1 cellular context compared by ENCODE assay signal in the genomic region with DNA sequence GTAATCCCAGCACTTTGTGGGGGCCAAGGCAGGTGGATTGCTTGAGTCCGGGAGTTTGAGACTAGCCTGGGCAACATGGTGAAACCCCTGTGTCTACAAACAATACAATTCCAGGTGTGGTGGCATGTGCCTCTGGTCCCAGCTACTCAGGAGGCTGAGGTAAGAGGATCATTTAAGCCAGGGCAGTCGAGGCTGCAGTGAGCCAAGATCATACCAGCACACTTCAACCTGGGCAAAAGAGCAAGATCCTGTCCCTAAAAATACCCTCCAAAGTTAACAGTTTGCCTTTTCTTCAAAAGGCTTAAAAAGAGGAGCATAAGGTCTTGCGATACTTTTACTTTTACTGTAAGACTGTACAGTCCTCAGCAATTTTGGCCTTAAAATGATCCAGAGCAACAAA.
TF ChIP-seq lines count a peak whose summit lies in the region.

No MANE protein-coding gene starts in this region.

TF ChIP-seq in HepG2, 621 proteins besides CTCF, POLR2A, EP300 and RAD21:
- TF ChIP-seq PLRG1 (conservative IDR thresholded peaks at IDR 0.05) (no peak), MLLT10 (CRISPR knock-in tag; IDR thresholded peaks at IDR 0.05) (no peak), ZNF616 (CRISPR knock-in tag; IDR thresholded peaks at IDR 0.05; ENCODE audit: low read depth) (0 out of 2 replicates have a peak, but pooled peaks have one; percentile 6), ZMYM3 (CRISPR knock-in tag; IDR thresholded peaks at IDR 0.05) (0 out of 2 replicates have a peak, but pooled peaks have one; percentile 47), SMARCC2 (IDR thresholded peaks at IDR 0.05) (no peak), YEATS4 (CRISPR knock-in tag; IDR thresholded peaks at IDR 0.05; ENCODE audit: borderline replicate concordance) (no peak), ZNF7 (CRISPR knock-in tag; IDR thresholded peaks at IDR 0.05) (peak; percentile 68; the same call in 1 of the 2 replicates), ZNF674 (CRISPR knock-in tag; IDR thresholded peaks at IDR 0.05; ENCODE audit: low read depth) (no peak), SAFB2 (CRISPR knock-in tag; IDR thresholded peaks at IDR 0.05; ENCODE audit: borderline replicate concordance, low read depth) (no peak), PHF21A (CRISPR knock-in tag; IDR thresholded peaks at IDR 0.05) (no peak), ZNF121 (CRISPR knock-in tag; IDR thresholded peaks at IDR 0.05) (peak; percentile 75; the same call in 1 of the 2 replicates), ZNF746 (CRISPR knock-in tag; IDR thresholded peaks at IDR 0.05) (no peak), ZNF776 (CRISPR knock-in tag; IDR thresholded peaks at IDR 0.05) (no peak), ETV6 (CRISPR knock-in tag; conservative IDR thresholded peaks at IDR 0.05) (no peak), ZMYM4 (CRISPR knock-in tag; IDR thresholded peaks at IDR 0.05) (0 out of 2 replicates have a peak, but pooled peaks have one; percentile 33)
- TF ChIP-seq, protein P1, sequence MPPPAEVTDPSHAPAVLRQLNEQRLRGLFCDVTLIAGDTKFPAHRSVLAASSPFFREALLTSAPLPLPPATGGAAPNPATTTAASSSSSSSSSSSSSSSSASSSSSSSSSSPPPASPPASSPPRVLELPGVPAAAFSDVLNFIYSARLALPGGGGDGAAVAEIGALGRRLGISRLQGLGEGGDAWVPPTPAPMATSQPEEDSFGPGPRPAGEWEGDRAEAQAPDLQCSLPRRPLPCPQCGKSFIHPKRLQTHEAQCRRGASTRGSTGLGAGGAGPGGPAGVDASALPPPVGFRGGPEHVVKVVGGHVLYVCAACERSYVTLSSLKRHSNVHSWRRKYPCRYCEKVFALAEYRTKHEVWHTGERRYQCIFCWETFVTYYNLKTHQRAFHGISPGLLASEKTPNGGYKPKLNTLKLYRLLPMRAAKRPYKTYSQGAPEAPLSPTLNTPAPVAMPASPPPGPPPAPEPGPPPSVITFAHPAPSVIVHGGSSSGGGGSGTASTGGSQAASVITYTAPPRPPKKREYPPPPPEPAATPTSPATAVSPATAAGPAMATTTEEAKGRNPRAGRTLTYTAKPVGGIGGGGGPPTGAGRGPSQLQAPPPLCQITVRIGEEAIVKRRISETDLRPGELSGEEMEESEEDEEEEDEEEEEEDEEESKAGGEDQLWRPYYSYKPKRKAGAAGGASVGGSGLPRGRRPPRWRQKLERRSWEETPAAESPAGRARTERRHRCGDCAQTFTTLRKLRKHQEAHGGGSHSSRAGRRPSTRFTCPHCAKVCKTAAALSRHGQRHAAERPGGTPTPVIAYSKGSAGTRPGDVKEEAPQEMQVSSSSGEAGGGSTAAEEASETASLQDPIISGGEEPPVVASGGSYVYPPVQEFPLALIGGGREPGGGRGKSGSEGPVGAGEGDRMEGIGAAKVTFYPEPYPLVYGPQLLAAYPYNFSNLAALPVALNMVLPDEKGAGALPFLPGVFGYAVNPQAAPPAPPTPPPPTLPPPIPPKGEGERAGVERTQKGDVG (CRISPR knock-in tag; IDR thresholded peaks at IDR 0.05; ENCODE audit: borderline replicate concordance), result 0 out of 2 replicates have a peak, but pooled peaks have one; percentile 37
- TF ChIP-seq, protein P2, sequence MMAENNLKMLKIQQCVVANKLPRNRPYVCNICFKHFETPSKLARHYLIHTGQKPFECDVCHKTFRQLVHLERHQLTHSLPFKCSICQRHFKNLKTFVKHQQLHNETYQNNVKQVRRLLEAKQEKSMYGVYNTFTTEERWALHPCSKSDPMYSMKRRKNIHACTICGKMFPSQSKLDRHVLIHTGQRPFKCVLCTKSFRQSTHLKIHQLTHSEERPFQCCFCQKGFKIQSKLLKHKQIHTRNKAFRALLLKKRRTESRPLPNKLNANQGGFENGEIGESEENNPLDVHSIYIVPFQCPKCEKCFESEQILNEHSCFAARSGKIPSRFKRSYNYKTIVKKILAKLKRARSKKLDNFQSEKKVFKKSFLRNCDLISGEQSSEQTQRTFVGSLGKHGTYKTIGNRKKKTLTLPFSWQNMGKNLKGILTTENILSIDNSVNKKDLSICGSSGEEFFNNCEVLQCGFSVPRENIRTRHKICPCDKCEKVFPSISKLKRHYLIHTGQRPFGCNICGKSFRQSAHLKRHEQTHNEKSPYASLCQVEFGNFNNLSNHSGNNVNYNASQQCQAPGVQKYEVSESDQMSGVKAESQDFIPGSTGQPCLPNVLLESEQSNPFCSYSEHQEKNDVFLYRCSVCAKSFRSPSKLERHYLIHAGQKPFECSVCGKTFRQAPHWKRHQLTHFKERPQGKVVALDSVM (CRISPR knock-in tag; IDR thresholded peaks at IDR 0.05), result peak; percentile 79
- TF ChIP-seq, protein P3, sequence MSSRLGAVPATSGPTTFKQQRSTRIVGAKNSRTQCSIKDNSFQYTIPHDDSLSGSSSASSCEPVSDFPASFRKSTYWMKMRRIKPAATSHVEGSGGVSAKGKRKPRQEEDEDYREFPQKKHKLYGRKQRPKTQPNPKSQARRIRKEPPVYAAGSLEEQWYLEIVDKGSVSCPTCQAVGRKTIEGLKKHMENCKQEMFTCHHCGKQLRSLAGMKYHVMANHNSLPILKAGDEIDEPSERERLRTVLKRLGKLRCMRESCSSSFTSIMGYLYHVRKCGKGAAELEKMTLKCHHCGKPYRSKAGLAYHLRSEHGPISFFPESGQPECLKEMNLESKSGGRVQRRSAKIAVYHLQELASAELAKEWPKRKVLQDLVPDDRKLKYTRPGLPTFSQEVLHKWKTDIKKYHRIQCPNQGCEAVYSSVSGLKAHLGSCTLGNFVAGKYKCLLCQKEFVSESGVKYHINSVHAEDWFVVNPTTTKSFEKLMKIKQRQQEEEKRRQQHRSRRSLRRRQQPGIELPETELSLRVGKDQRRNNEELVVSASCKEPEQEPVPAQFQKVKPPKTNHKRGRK (CRISPR knock-in tag; IDR thresholded peaks at IDR 0.05), result peak; percentile 35; the same call in 1 of the 2 replicates
- TF ChIP-seq, protein P4, sequence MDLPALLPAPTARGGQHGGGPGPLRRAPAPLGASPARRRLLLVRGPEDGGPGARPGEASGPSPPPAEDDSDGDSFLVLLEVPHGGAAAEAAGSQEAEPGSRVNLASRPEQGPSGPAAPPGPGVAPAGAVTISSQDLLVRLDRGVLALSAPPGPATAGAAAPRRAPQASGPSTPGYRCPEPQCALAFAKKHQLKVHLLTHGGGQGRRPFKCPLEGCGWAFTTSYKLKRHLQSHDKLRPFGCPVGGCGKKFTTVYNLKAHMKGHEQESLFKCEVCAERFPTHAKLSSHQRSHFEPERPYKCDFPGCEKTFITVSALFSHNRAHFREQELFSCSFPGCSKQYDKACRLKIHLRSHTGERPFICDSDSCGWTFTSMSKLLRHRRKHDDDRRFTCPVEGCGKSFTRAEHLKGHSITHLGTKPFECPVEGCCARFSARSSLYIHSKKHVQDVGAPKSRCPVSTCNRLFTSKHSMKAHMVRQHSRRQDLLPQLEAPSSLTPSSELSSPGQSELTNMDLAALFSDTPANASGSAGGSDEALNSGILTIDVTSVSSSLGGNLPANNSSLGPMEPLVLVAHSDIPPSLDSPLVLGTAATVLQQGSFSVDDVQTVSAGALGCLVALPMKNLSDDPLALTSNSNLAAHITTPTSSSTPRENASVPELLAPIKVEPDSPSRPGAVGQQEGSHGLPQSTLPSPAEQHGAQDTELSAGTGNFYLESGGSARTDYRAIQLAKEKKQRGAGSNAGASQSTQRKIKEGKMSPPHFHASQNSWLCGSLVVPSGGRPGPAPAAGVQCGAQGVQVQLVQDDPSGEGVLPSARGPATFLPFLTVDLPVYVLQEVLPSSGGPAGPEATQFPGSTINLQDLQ (CRISPR knock-in tag; IDR thresholded peaks at IDR 0.05), result no peak
